ENCODE assay signal across 12 cellular contexts in genomic region chr7:2876031-2876862, GRCh38. TPM values are rescaled to one million over a fixed set of nuclear protein-coding genes. Genes with fewer than 3 reads are reported as not detected.
A peak's percentile ranks its signal among the peaks of the same experiment; 100 is the strongest.
DNase-seq lines count a peak whose midpoint lies in the region; ATAC-seq and TF ChIP-seq lines count a peak whose summit lies in the region.
"Had no signal": no experiment of that assay in that cellular context is flagged by ENCODE, and none has a peak within 500 bp of the region (broad histone marks: within the 10 kb centered on the region; RNA-seq: fewer than 3 reads in every experiment).

No MANE protein-coding gene starts in this region.

- no peak overlapping the region for H2BK120ac ChIP-seq in neuronal stem cell (ENCODE audit: low read depth, low read length)

- H3K27ac ChIP-seq in neuronal stem cell (replicated peaks; ENCODE audit: low read length) = no peak overlapping the region
- no peak overlapping the region for H3K27ac ChIP-seq in heart left ventricle
- no peak overlapping the region for H3K27ac ChIP-seq in smooth muscle cell (ENCODE audit: low read depth)
- H3K27ac ChIP-seq: body of pancreas, gastrocnemius medialis had no signal

- H3K4me3 Mint-ChIP-seq in chondrocyte (ENCODE audit: unreplicated experiment) = no peak overlapping the region
- H3K4me3 Mint-ChIP-seq in naive thymus-derived CD8-positive, alpha-beta T cell = no peak overlapping the region
- no peak overlapping the region for H3K4me3 Mint-ChIP-seq in activated CD4-positive, alpha-beta memory T cell treated with anti-CD3 and anti-CD28 coated beads for 36 hours

- intact Hi-C loops in heart left ventricle (cut with DNase I) = loop anchor here in 1 of 10 donors (10.0 kb wide), 1 partner anchor 1029 kb away; no protein-coding TSS in a partner anchor
- intact Hi-C loops in activated CD4-positive, alpha-beta memory T cell treated with anti-CD3 and anti-CD28 coated beads for 36 hours (cut with micrococcal nuclease) = no loop called here

- no peak for TF ChIP-seq POLR2A in heart left ventricle (IDR thresholded peaks at IDR 0.05)

- H3K27me3 ChIP-seq in neuronal stem cell (ENCODE audit: control insufficient read depth in 3 of 3, insufficient read depth in 3 of 3, low read depth in 1 of 3, low read length in 3 of 3) (no peaks in the 10 kb centered on the region), heart left ventricle (no peaks in the 10 kb centered on the region), smooth muscle cell (ENCODE audit: low read depth) (no peaks in the 10 kb centered on the region)
- H3K27me3 ChIP-seq: body of pancreas had no signal

- H3K14ac ChIP-seq in neuronal stem cell (ENCODE audit: low read length) = peak overlapping the region; percentile 23

- no peaks in the 10 kb centered on the region for H4K20me1 ChIP-seq in smooth muscle cell (ENCODE audit: low read depth)

- no peaks in the 10 kb centered on the region for H3K36me3 Mint-ChIP-seq in chondrocyte (ENCODE audit: low read depth)
- no peaks in the 10 kb centered on the region for H3K36me3 Mint-ChIP-seq in naive thymus-derived CD8-positive, alpha-beta T cell
- H3K36me3 Mint-ChIP-seq in activated CD4-positive, alpha-beta memory T cell treated with anti-CD3 and anti-CD28 coated beads for 36 hours = no peaks in the 10 kb centered on the region

- H4K8ac ChIP-seq in neuronal stem cell (ENCODE audit: low read depth, low read length) = no peak overlapping the region

- H3K4me1 ChIP-seq in neuronal stem cell (ENCODE audit: control insufficient read depth in 2 of 2, insufficient read depth in 1 of 2, low read depth in 1 of 2, low read length in 2 of 2) = peaks cover 13 to 30% of the 10 kb centered on the region in 2 donors
- H3K4me1 ChIP-seq in heart left ventricle = peaks cover 0 to 8% (median 0%) of the 10 kb centered on the region in 12 donors
- no peaks in the 10 kb centered on the region for H3K4me1 ChIP-seq in smooth muscle cell (ENCODE audit: low read depth)
- H3K4me1 ChIP-seq: body of pancreas, gastrocnemius medialis had no signal

- no peak overlapping the region for H3K4ac ChIP-seq in neuronal stem cell (ENCODE audit: low read length)

- WGBS in neuronal stem cell (ENCODE audit: extremely low coverage in 2 of 2, insufficient read length in 2 of 2, insufficient replicate concordance in 1 of 2), 2 donors = no CpG with 5 or more reads among the region's 25 CpGs
- 76 to 84% (median 77%) methylated on average over 22 to 25 of the region's 25 CpGs for WGBS in heart left ventricle, 4 donors
- WGBS in smooth muscle cell (ENCODE audit: low lambda C conversion rate) = 66% methylated on average over 25 of the region's 25 CpGs

- H3K4me1 Mint-ChIP-seq in chondrocyte (ENCODE audit: low read depth) = peaks cover 23% of the 10 kb centered on the region
- peaks cover 22 to 64% (median 42%) of the 10 kb centered on the region in 4 donors for H3K4me1 Mint-ChIP-seq in naive thymus-derived CD8-positive, alpha-beta T cell
- peaks cover 37% of the 10 kb centered on the region for H3K4me1 Mint-ChIP-seq in activated CD4-positive, alpha-beta memory T cell treated with anti-CD3 and anti-CD28 coated beads for 36 hours (ENCODE audit: low read depth)

- H3K9me3 ChIP-seq in neuronal stem cell (replicated peaks in 1 of 2; ENCODE audit: control insufficient read depth in 2 of 2, insufficient read depth in 1 of 2, low read depth in 1 of 2, low read length in 2 of 2) = peaks cover 0 to 8% of the 10 kb centered on the region in 2 donors
- H3K9me3 ChIP-seq in heart left ventricle = no peaks in the 10 kb centered on the region
- H3K9me3 ChIP-seq in smooth muscle cell (replicated peaks; ENCODE audit: low read depth) = no peaks in the 10 kb centered on the region
- H3K9me3 ChIP-seq: body of pancreas, gastrocnemius medialis had no signal

- no peaks in the 10 kb centered on the region for H3K9me3 Mint-ChIP-seq in chondrocyte (ENCODE audit: low read depth)
- no peaks in the 10 kb centered on the region for H3K9me3 Mint-ChIP-seq in naive thymus-derived CD8-positive, alpha-beta T cell
- H3K9me3 Mint-ChIP-seq in activated CD4-positive, alpha-beta memory T cell treated with anti-CD3 and anti-CD28 coated beads for 36 hours = no peaks in the 10 kb centered on the region

- CTCF ChIA-PET in activated CD4-positive, alpha-beta memory T cell treated with anti-CD3 and anti-CD28 coated beads for 36 hours (lab: Charles Lee) = interaction anchor here (1.0 to 1.1 kb wide), 2 partner anchors 11 kb away, joined by 3 read pairs; no protein-coding TSS in a partner anchor

- H3K36me3 ChIP-seq in neuronal stem cell (replicated peaks in 1 of 2; ENCODE audit: control insufficient read depth in 2 of 2, insufficient read depth in 2 of 2, low read length in 2 of 2) = peaks cover 0 to 2% of the 10 kb centered on the region in 2 donors
- H3K36me3 ChIP-seq in heart left ventricle = no peaks in the 10 kb centered on the region
- no peaks in the 10 kb centered on the region for H3K36me3 ChIP-seq in smooth muscle cell (ENCODE audit: low read depth)
- H3K36me3 ChIP-seq: gastrocnemius medialis had no signal

- no peak overlapping the region for H3K4me2 ChIP-seq in neuronal stem cell (ENCODE audit: insufficient read depth, low read length, poor library complexity, severe bottlenecking)
- no peak overlapping the region for H3K4me2 ChIP-seq in smooth muscle cell

- POLR2A ChIA-PET in naive thymus-derived CD8-positive, alpha-beta T cell (lab: Charles Lee) = interaction anchor here (0.5 kb wide), 1 partner anchor 198 kb away, joined by 3 read pairs; no protein-coding TSS in a partner anchor
- POLR2A ChIA-PET in activated CD4-positive, alpha-beta memory T cell treated with anti-CD3 and anti-CD28 coated beads for 36 hours (lab: Charles Lee) = interaction anchor here (0.5 kb wide), 2 partner anchors 18 to 81 kb away, joined by 3 read pairs; no protein-coding TSS in a partner anchor

- no peak overlapping the region for H2BK15ac ChIP-seq in neuronal stem cell (ENCODE audit: low read length)

- TF ChIP-seq CTCF in chondrocyte (IDR thresholded peaks at IDR 0.05) = no peak
- TF ChIP-seq CTCF in heart left ventricle (IDR thresholded peaks at IDR 0.05) = no peak
- no peak for TF ChIP-seq CTCF in smooth muscle cell (IDR thresholded peaks at IDR 0.05; ENCODE audit: borderline replicate concordance, insufficient read depth, poor library complexity, severe bottlenecking)

- no peak for ATAC-seq in heart left ventricle
- ATAC-seq in naive thymus-derived CD8-positive, alpha-beta T cell = no peak
- ATAC-seq: body of pancreas; gastrocnemius medialis; stimulated activated naive CD8-positive, alpha-beta T cell treated with anti-CD3 and anti-CD28 coated beads, Interleukin-15, Interleukin-2, amounts not matched to agents 100 U/mL and 50 U/mL, for 24 hours had no signal

- no peak overlapping the region for H4K91ac ChIP-seq in neuronal stem cell (ENCODE audit: low read depth, low read length, poor library complexity)

- no peaks in the 10 kb centered on the region for H3K79me1 ChIP-seq in neuronal stem cell (ENCODE audit: low read depth, low read length)

- H3K23ac ChIP-seq in neuronal stem cell (ENCODE audit: low read depth, low read length, poor library complexity) = peak overlapping the region; percentile 8

- H3K27me3 Mint-ChIP-seq in chondrocyte (ENCODE audit: low read depth) = no peaks in the 10 kb centered on the region
- no peaks in the 10 kb centered on the region for H3K27me3 Mint-ChIP-seq in naive thymus-derived CD8-positive, alpha-beta T cell
- H3K27me3 Mint-ChIP-seq in activated CD4-positive, alpha-beta memory T cell treated with anti-CD3 and anti-CD28 coated beads for 36 hours = no peaks in the 10 kb centered on the region

- H3K4me3 ChIP-seq in neuronal stem cell (ENCODE audit: low read length in 2 of 2) = no peak overlapping the region
- no peak overlapping the region for H3K4me3 ChIP-seq in heart left ventricle
- no peak overlapping the region for H3K4me3 ChIP-seq in smooth muscle cell
- H3K4me3 ChIP-seq: body of pancreas, gastrocnemius medialis had no signal

- H3K9ac ChIP-seq in neuronal stem cell (ENCODE audit: low read depth, low read length, poor library complexity) (peak overlapping the region; percentile 17), smooth muscle cell (ENCODE audit: low read depth) (no peak overlapping the region)

- peak overlapping the region; percentile 27 for H2BK5ac ChIP-seq in neuronal stem cell (ENCODE audit: low read length)

- DNase-seq in EL (peak; percentile 46), NCI-H345 (lab: John Stamatoyannopoulos, UW) (peak; percentile 55), chondrocyte (ENCODE audit: low spot score) (no peak), neuronal stem cell (ENCODE audit: low spot score) (no peak), heart left ventricle (no peak), smooth muscle cell (lab: John Stamatoyannopoulos, UW; ENCODE audit: unreplicated experiment) (no peak)
- DNase-seq in naive thymus-derived CD8-positive, alpha-beta T cell = no peak
- DNase-seq in activated CD4-positive, alpha-beta memory T cell treated with anti-CD3 and anti-CD28 coated beads for 36 hours = no peak
- DNase-seq: body of pancreas; gastrocnemius medialis; stimulated activated CD4-positive, alpha-beta T cell treated with anti-CD3 and anti-CD28 coated beads, Interleukin-12 subunit alpha, Interleukin-12 subunit beta, amount 100 ng/mL, for 4 hours; stimulated activated naive CD8-positive, alpha-beta T cell treated with anti-CD3 and anti-CD28 coated beads, Interleukin-15, Interleukin-2, amounts not matched to agents 100 U/mL and 50 U/mL, for 24 hours had no signal

- no peaks in the 10 kb centered on the region for H3K79me2 ChIP-seq in smooth muscle cell (ENCODE audit: low read depth)

- peak overlapping the region; percentile 74 for H3K18ac ChIP-seq in neuronal stem cell (ENCODE audit: low read length)

- H2AFZ ChIP-seq in neuronal stem cell (ENCODE audit: low read length) (no peak overlapping the region), smooth muscle cell (ENCODE audit: low read depth) (no peak overlapping the region)

- H3F3A ChIP-seq in smooth muscle cell (ENCODE audit: low read depth) = peaks cover 17% of the 10 kb centered on the region

- H2AK5ac ChIP-seq in neuronal stem cell (ENCODE audit: low read depth, low read length) = peak overlapping the region; percentile 74

- no peak overlapping the region for H2BK12ac ChIP-seq in neuronal stem cell (ENCODE audit: low read length)

- peak overlapping the region; percentile 54 for H3K27ac Mint-ChIP-seq in chondrocyte (ENCODE audit: unreplicated experiment)
- peak overlapping the region in 3 of 10 donors; percentile 57 to 60 (median 57) for H3K27ac Mint-ChIP-seq in naive thymus-derived CD8-positive, alpha-beta T cell
- H3K27ac Mint-ChIP-seq in activated CD4-positive, alpha-beta memory T cell treated with anti-CD3 and anti-CD28 coated beads for 36 hours = no peak overlapping the region

RNA-seq across cellular contexts. Expression of gene GNA12, which starts 32.1 kb away (rescaled TPM):
- 77.5 to 111 TPM (median 108 TPM) in 3 replicates for total RNA-seq in chondrocyte
- 37.0 TPM for polyA plus RNA-seq in neuronal stem cell (2013, experiment 1 of 2)
- polyA plus RNA-seq in neuronal stem cell (2013, experiment 2 of 2) = 36.5 TPM
- 10 to 100 TPM; 30.0 to 56.5 (median 34.9) TPM for total RNA-seq in heart left ventricle
- 10 to 100 TPM; 10.7 to 39.3 TPM for polyA plus RNA-seq in heart left ventricle
- total RNA-seq in naive thymus-derived CD8-positive, alpha-beta T cell = 10 to 100 TPM; 18.7 to 21.4 TPM
- polyA plus RNA-seq in naive thymus-derived CD8-positive, alpha-beta T cell = 10 to 100 TPM in 1 of 3 donors, 1 to 10 TPM in 2; 4.6 to 13.7 (median 8.5) TPM
- total RNA-seq in smooth muscle cell = 20.3 and 32.9 TPM in 2 replicates
- polyA plus RNA-seq in smooth muscle cell = 34.7 and 41.2 TPM in 2 replicates
- 10 to 100 TPM; 23.6 to 23.7 TPM for total RNA-seq in activated CD4-positive, alpha-beta memory T cell treated with anti-CD3 and anti-CD28 coated beads for 36 hours

Comparison
In these comparisons a context has a peak if more than half of its experiments do, and no peak if none do; other contexts are left out.
1. DNase-seq: peak in EL (single experiment) and NCI-H345 (single experiment); none in chondrocyte (single experiment), neuronal stem cell (single experiment), heart left ventricle (0 of 5), naive thymus-derived CD8-positive, alpha-beta T cell (0 of 10), smooth muscle cell (single experiment) and activated CD4-positive, alpha-beta memory T cell treated with anti-CD3 and anti-CD28 coated beads for 36 hours (single experiment).